Comparison of ENCODE assay signal across 18 cellular contexts in genomic region chr5:59873113-59873512, GRCh38. TPM values are rescaled to one million over a fixed set of nuclear protein-coding genes. Genes with fewer than 3 reads are reported as not detected.
DNase-seq lines count a peak whose midpoint lies in the region; ATAC-seq and TF ChIP-seq lines count a peak whose summit lies in the region.
"Had no signal": no experiment of that assay in that cellular context is flagged by ENCODE, and none has a peak within 500 bp of the region (broad histone marks: within the 10 kb centered on the region; RNA-seq: fewer than 3 reads in every experiment).

No MANE protein-coding gene starts in this region.

- no peaks in the 10 kb centered on the region for H3K36me3 Mint-ChIP-seq in stimulated activated memory B cell treated with anti-CD40 and anti-IgM and Interleukin-4, amounts not matched to agents 10 μg/mL and 1 μg/mL and 100 μg/mL, for 72 hours

- no peaks in the 10 kb centered on the region for H3K36me3 ChIP-seq in psoas muscle (ENCODE audit: insufficient read depth in 1 of 2, low read depth in 1 of 2)
- no peaks in the 10 kb centered on the region for H3K36me3 ChIP-seq in ovary
- H3K36me3 ChIP-seq: BE2C, thoracic aorta had no signal

- H3K27ac Mint-ChIP-seq in stimulated activated memory B cell treated with anti-CD40 and anti-IgM and Interleukin-4, amounts not matched to agents 10 μg/mL and 1 μg/mL and 100 μg/mL, for 72 hours: no peak overlapping the region
- H3K27ac Mint-ChIP-seq: activated CD4-positive, alpha-beta memory T cell treated with anti-CD3 and anti-CD28 coated beads, Interleukin-2, amount 10 ng/mL, durations not matched to agents 7 days and 5 days; activated T-helper 2 cell treated with anti-CD3 and anti-CD28 coated beads, Interferon-gamma antibody, Interleukin-2, Interleukin-4, amounts not matched to agents 10 μg/mL and 5 μg/mL and 100 μg/mL, durations not matched to agents 14 hours and 24 hours and 36 hours had no signal

- H3K27me3 ChIP-seq in psoas muscle (ENCODE audit: insufficient read depth in 3 of 3, low read length in 2 of 3) (peaks cover 0 to 3% (median 0%) of the 10 kb centered on the region in 3 donors), ovary (no peaks in the 10 kb centered on the region)

- intact Hi-C loops in psoas muscle (cut with DNase I) (no loop called here), ovary (cut with DNase I) (no loop called here)

- no peaks in the 10 kb centered on the region for H3K9me3 ChIP-seq in psoas muscle
- H3K9me3 ChIP-seq in ovary: no peaks in the 10 kb centered on the region
- H3K9me3 ChIP-seq: BE2C, thoracic aorta had no signal

- H3K27ac ChIP-seq in psoas muscle (no peak overlapping the region), ovary (no peak overlapping the region)
- H3K27ac ChIP-seq: thoracic aorta had no signal

- TF ChIP-seq CTCF in psoas muscle (IDR thresholded peaks at IDR 0.05): no peak
- no peak for TF ChIP-seq CTCF in ovary (IDR thresholded peaks at IDR 0.05)

- H3K4me1 ChIP-seq in psoas muscle (no peaks in the 10 kb centered on the region), ovary (ENCODE audit: insufficient read depth) (no peaks in the 10 kb centered on the region)
- H3K4me1 ChIP-seq: BE2C had no signal

- peak; percentile 26 for DNase-seq in AG08396 (ENCODE audit: low spot score)
- DNase-seq in HT1080 (ENCODE audit: low read depth): peak; percentile 57
- DNase-seq in dedifferentiated amniotic fluid mesenchymal stem cell (ENCODE audit: extremely low spot score): peak; percentile 74
- DNase-seq in middle frontal gyrus (ENCODE audit: extremely low spot score, low spot score): peak; percentile 44
- DNase-seq in psoas muscle: no peak
- no peak for DNase-seq in ovary
- no peak for DNase-seq in NCI-H510A treated with DMSO at 0.1 percent for 48 hours (lab: John Stamatoyannopoulos, UW)
- DNase-seq: activated CD4-positive, alpha-beta memory T cell treated with anti-CD3 and anti-CD28 coated beads, Interleukin-2, amount 10 ng/mL, durations not matched to agents 7 days and 5 days; BE2C; DMS53; hippocampal formation; NCI-H187 treated with DMSO at 0.1 percent for 48 hours; NCI-H774; SHP77 treated with DMSO at 0.1 percent for 48 hours had no signal

- no peaks in the 10 kb centered on the region for H3K9me3 Mint-ChIP-seq in stimulated activated memory B cell treated with anti-CD40 and anti-IgM and Interleukin-4, amounts not matched to agents 10 μg/mL and 1 μg/mL and 100 μg/mL, for 72 hours
- H3K9me3 Mint-ChIP-seq: activated CD4-positive, alpha-beta memory T cell treated with anti-CD3 and anti-CD28 coated beads, Interleukin-2, amount 10 ng/mL, durations not matched to agents 7 days and 5 days; activated T-helper 2 cell treated with anti-CD3 and anti-CD28 coated beads, Interferon-gamma antibody, Interleukin-2, Interleukin-4, amounts not matched to agents 10 μg/mL and 5 μg/mL and 100 μg/mL, durations not matched to agents 14 hours and 24 hours and 36 hours; neural crest cell had no signal

- no peak overlapping the region for H3K4me3 Mint-ChIP-seq in stimulated activated memory B cell treated with anti-CD40 and anti-IgM and Interleukin-4, amounts not matched to agents 10 μg/mL and 1 μg/mL and 100 μg/mL, for 72 hours
- H3K4me3 Mint-ChIP-seq: activated CD4-positive, alpha-beta memory T cell treated with anti-CD3 and anti-CD28 coated beads, Interleukin-2, amount 10 ng/mL, durations not matched to agents 7 days and 5 days; neural crest cell had no signal

- WGBS in psoas muscle, 3 donors: 50 to 64% (median 56%) methylated on average over 2 of the region's 2 CpGs
- 71 to 77% (median 75%) methylated on average over 2 of the region's 2 CpGs for WGBS in ovary, 3 donors

- TF ChIP-seq POLR2A in ovary (IDR thresholded peaks at IDR 0.05): no peak

- H3K4me1 Mint-ChIP-seq in stimulated activated memory B cell treated with anti-CD40 and anti-IgM and Interleukin-4, amounts not matched to agents 10 μg/mL and 1 μg/mL and 100 μg/mL, for 72 hours: no peaks in the 10 kb centered on the region
- H3K4me1 Mint-ChIP-seq: activated CD4-positive, alpha-beta memory T cell treated with anti-CD3 and anti-CD28 coated beads, Interleukin-2, amount 10 ng/mL, durations not matched to agents 7 days and 5 days; neural crest cell had no signal

- no peak for ATAC-seq in psoas muscle
- ATAC-seq in stimulated activated memory B cell treated with anti-CD40 and anti-IgM and Interleukin-4, amounts not matched to agents 10 μg/mL and 1 μg/mL and 100 μg/mL, for 72 hours: no peak

- TF ChIP-seq EP300 in ovary (IDR thresholded peaks at IDR 0.05): no peak

- no peak overlapping the region for H3K4me3 ChIP-seq in psoas muscle
- H3K4me3 ChIP-seq in ovary: no peak overlapping the region
- H3K4me3 ChIP-seq: thoracic aorta had no signal

- no peaks in the 10 kb centered on the region for H3K27me3 Mint-ChIP-seq in stimulated activated memory B cell treated with anti-CD40 and anti-IgM and Interleukin-4, amounts not matched to agents 10 μg/mL and 1 μg/mL and 100 μg/mL, for 72 hours
- H3K27me3 Mint-ChIP-seq: activated CD4-positive, alpha-beta memory T cell treated with anti-CD3 and anti-CD28 coated beads, Interleukin-2, amount 10 ng/mL, durations not matched to agents 7 days and 5 days had no signal

RNA-seq across cellular contexts. Expression of gene PDE4D, which starts 20.4 kb away (rescaled TPM):
- 1.0 and 2.6 TPM in 2 replicates for total RNA-seq in HT1080 (2014; rRNA removed; shearing (Covaris generic))
- polyA plus RNA-seq in HT1080 (2015; cell fraction: cytosol; rRNA removed): 0.57 and 0.80 TPM in 2 replicates
- 2.3 and 4.2 TPM in 2 replicates for polyA plus RNA-seq in HT1080 (2015; cell fraction: nucleus; rRNA removed)
- total RNA-seq in psoas muscle (100 to 1,000 TPM in 3 of 4 donors, 10 to 100 TPM in 1; 88.7 to 283 (median 229) TPM), ovary (10 to 100 TPM in 3 of 7 donors, 1 to 10 TPM in 4; 2.5 to 67.6 (median 9.9) TPM)
- polyA plus RNA-seq in psoas muscle (10 to 100 TPM; 42.6 to 60.3 (median 46.3) TPM), ovary (1 to 10 TPM; 1.3 to 4.9 TPM)

Comparison
In these comparisons a context has a peak if more than half of its experiments do, and no peak if none do; other contexts are left out.
1. DNase-seq: peak in AG08396 (single experiment), HT1080 (single experiment), dedifferentiated amniotic fluid mesenchymal stem cell (single experiment) and middle frontal gyrus (single experiment); none in psoas muscle (0 of 2), ovary (0 of 5) and NCI-H510A treated with DMSO at 0.1 percent for 48 hours (single experiment).